8 cellular contexts compared by ENCODE assay signal in genomic region chr4:89294583-89295244, GRCh38. TPM values are rescaled to one million over a fixed set of nuclear protein-coding genes. Genes with fewer than 3 reads are reported as not detected.
DNase-seq lines count a peak whose midpoint lies in the region; ATAC-seq and TF ChIP-seq lines count a peak whose summit lies in the region.

No MANE protein-coding gene starts in this region.

- no peak overlapping the region for H3K4me3 ChIP-seq in GM23338

- H2AFZ ChIP-seq in GM23338: no peak overlapping the region

- intact Hi-C loops in Calu3 (cut with micrococcal nuclease; ENCODE audit: unreplicated experiment): no loop called here

- H3K27ac ChIP-seq in GM23338 (ENCODE audit: low read depth): no peak overlapping the region

- no peaks in the 10 kb centered on the region for H4K20me1 ChIP-seq in GM23338 (replicated peaks; ENCODE audit: insufficient read depth)

- no TSS peak for BruUV-seq in Calu3 (replicated peaks; lab: Mats Ljungman, UMichigan)

- CTCF ChIA-PET in Calu3 (lab: Charles Lee): no interaction called here

- H3K4me1 Mint-ChIP-seq in Calu3 (ENCODE audit: low read depth, unreplicated experiment) (peaks cover 27% of the 10 kb centered on the region), GM23338 (peaks cover 23% of the 10 kb centered on the region)
- H3K4me1 Mint-ChIP-seq in activated naive CD8-positive, alpha-beta T cell treated with anti-CD3 and anti-CD28 coated beads for 36 hours: peaks cover 74% of the 10 kb centered on the region

- H3F3A ChIP-seq in GM23338 (replicated peaks; ENCODE audit: low read depth): no peaks in the 10 kb centered on the region

- H3K36me3 Mint-ChIP-seq in Calu3 (ENCODE audit: insufficient read depth, unreplicated experiment): peaks cover 13% of the 10 kb centered on the region
- H3K36me3 Mint-ChIP-seq in activated naive CD8-positive, alpha-beta T cell treated with anti-CD3 and anti-CD28 coated beads for 36 hours: peaks cover 18% of the 10 kb centered on the region
- peaks cover 8% of the 10 kb centered on the region; the same call in 2 of the 3 replicates for H3K36me3 Mint-ChIP-seq in GM23338 (ENCODE audit: low read depth)

- no peaks in the 10 kb centered on the region; the same call in 1 of the 2 replicates for H3K9me2 ChIP-seq in GM23338 (ENCODE audit: insufficient read depth)

- no peaks in the 10 kb centered on the region for H3K4me1 ChIP-seq in GM23338 (ENCODE audit: insufficient read depth)

- no peaks in the 10 kb centered on the region for H3K27me3 ChIP-seq in GM23338 (ENCODE audit: insufficient read depth)

- peak; percentile 68 for ATAC-seq in GM19397 (IDR thresholded peaks at IDR 0.05; ENCODE audit: unreplicated experiment)
- ATAC-seq in HG03354 (IDR thresholded peaks at IDR 0.05; ENCODE audit: poor library complexity, severe bottlenecking, unreplicated experiment): peak; percentile 82
- no peak for ATAC-seq in GM23338
- ATAC-seq in left lobe of liver: no peak

- H3K36me3 ChIP-seq in GM23338 (ENCODE audit: insufficient read depth): no peaks in the 10 kb centered on the region

- H3K27me3 Mint-ChIP-seq in Calu3 (ENCODE audit: unreplicated experiment) (no peaks in the 10 kb centered on the region), GM23338 (ENCODE audit: insufficient read depth, low read depth, poor library complexity) (no peaks in the 10 kb centered on the region)
- H3K27me3 Mint-ChIP-seq in activated naive CD8-positive, alpha-beta T cell treated with anti-CD3 and anti-CD28 coated beads for 36 hours: no peaks in the 10 kb centered on the region

- no peak overlapping the region for H3K4me2 ChIP-seq in GM23338

- no peaks in the 10 kb centered on the region for H3K79me2 ChIP-seq in GM23338 (replicated peaks; ENCODE audit: insufficient read depth)

- TF ChIP-seq CTCF in Calu3 (IDR thresholded peaks at IDR 0.05; ENCODE audit: unreplicated experiment) (no peak), GM23338 (conservative IDR thresholded peaks at IDR 0.05; ENCODE audit: low read depth in 2 of 2) (no peak)

- H3K4me3 Mint-ChIP-seq in Calu3 (ENCODE audit: low read depth, unreplicated experiment): peak overlapping the region; percentile 18
- peak overlapping the region; percentile 62 for H3K4me3 Mint-ChIP-seq in activated naive CD8-positive, alpha-beta T cell treated with anti-CD3 and anti-CD28 coated beads for 36 hours
- H3K4me3 Mint-ChIP-seq in GM23338: no peak overlapping the region

- H3K9me3 Mint-ChIP-seq in Calu3 (ENCODE audit: low read depth, unreplicated experiment) (no peaks in the 10 kb centered on the region), GM23338 (peaks cover 11% of the 10 kb centered on the region; the same call in 2 of the 3 replicates)
- peaks cover 3% of the 10 kb centered on the region for H3K9me3 Mint-ChIP-seq in activated naive CD8-positive, alpha-beta T cell treated with anti-CD3 and anti-CD28 coated beads for 36 hours

- DNase-seq in Calu3 (no peak), COR-L47 (lab: John Stamatoyannopoulos, UW) (no peak), GM23338 (ENCODE audit: low spot score) (no peak), left lobe of liver (ENCODE audit: low spot score) (no peak)
- DNase-seq in activated naive CD8-positive, alpha-beta T cell treated with anti-CD3 and anti-CD28 coated beads for 36 hours: no peak
- DNase-seq in activated CD4-positive, alpha-beta T cell treated with anti-CD3 and anti-CD28 coated beads, Interleukin-2, amount 50 U/mL, for 48 hours: no peak

- H3K27ac Mint-ChIP-seq in Calu3 (ENCODE audit: unreplicated experiment): no peak overlapping the region
- peak overlapping the region; percentile 97 for H3K27ac Mint-ChIP-seq in activated naive CD8-positive, alpha-beta T cell treated with anti-CD3 and anti-CD28 coated beads for 36 hours
- H3K27ac Mint-ChIP-seq in GM23338: no peak overlapping the region

TF ChIP-seq in GM23338, 12 proteins besides CTCF, POLR2A, EP300 and RAD21:
- TF ChIP-seq ETS1 (IDR thresholded peaks at IDR 0.05) (no peak), ZNF331 (CRISPR knock-in tag; IDR thresholded peaks at IDR 0.05; ENCODE audit: low read depth) (no peak)

RNA-seq across cellular contexts. Expression of gene GPRIN3, which starts 12.9 kb away (rescaled TPM):
- total RNA-seq in Calu3 (2022) (6.8 and 7.6 TPM in 2 replicates), left lobe of liver (0.40 TPM)
- total RNA-seq in activated naive CD8-positive, alpha-beta T cell treated with anti-CD3 and anti-CD28 coated beads for 36 hours: 1 to 10 TPM; 9.2 to 9.4 TPM
- 3.2 TPM in 2 replicates for total RNA-seq in GM23338 (2014; rRNA removed; shearing (Covaris generic))
- polyA plus RNA-seq in GM23338 (2016; fragmentation: Nextera tagmentation; extraction: Ambion mirVana): 0.49 and 0.74 TPM in 2 replicates

Comparison
In these comparisons a context has a peak if more than half of its experiments do, and no peak if none do; other contexts are left out.
1. ATAC-seq: peak in GM19397 (single experiment) and HG03354 (single experiment); none in GM23338 (single experiment) and left lobe of liver (single experiment).